ENCODE assay signal across 29 cellular contexts in the genomic region with DNA sequence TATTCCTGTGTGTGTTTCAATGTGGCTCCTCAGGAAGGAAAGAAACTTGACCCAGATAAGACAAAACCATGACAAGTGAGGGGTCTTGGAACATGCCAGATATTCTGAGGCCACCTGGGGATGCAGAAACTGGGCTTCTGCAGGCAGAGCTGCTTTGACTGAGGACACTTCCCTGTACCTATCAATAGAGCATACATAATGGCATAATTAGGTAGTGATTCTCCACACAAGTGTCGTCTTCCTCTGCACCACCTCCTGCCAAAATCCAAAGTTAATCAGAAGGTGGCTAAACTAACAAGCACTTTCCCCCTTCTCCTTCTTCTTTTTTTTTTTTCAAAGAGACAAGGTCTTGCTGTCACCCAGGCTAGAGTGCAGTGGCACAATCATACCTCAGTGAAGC.
"Had no signal": no experiment of that assay in that cellular context is flagged by ENCODE, and none has a peak within 500 bp of the region (broad histone marks: within the 10 kb centered on the region; RNA-seq: fewer than 3 reads in every experiment).

No MANE protein-coding gene starts in this region.

- H3K9ac ChIP-seq: SK-N-SH had no signal

- DNase-seq: Kasumi-1, KG1, MG63, NCI-H1048, NCI-H1092 treated with DMSO at 0.1 percent for 48 hours, NCI-H1417 treated with DMSO at 0.1 percent for 48 hours, NCI-H1436 treated with DMSO at 0.1 percent for 48 hours, NCI-H1694 treated with DMSO at 0.1 percent for 48 hours, NCI-H187 treated with DMSO at 0.1 percent for 48 hours, NCI-H2029, NCI-H2081, NCI-H2171 treated with DMSO at 0.1 percent for 48 hours, NCI-H2227 treated with DMSO at 0.1 percent for 48 hours, NCI-H345, NCI-H446, NCI-H510A treated with DMSO at 0.1 percent for 48 hours, NCI-H524 treated with DMSO at 0.1 percent for 48 hours, NCI-H526 treated with DMSO at 0.1 percent for 48 hours, NCI-H774, OCI-M1, PC-3, Peyer's patch, Right ventricle myocardium superior, RPMI8226, SHP77 treated with DMSO at 0.1 percent for 48 hours, SK-N-SH, SW 1271, T-helper 1 cell had no signal

- H3K27me3 ChIP-seq: MG63, Peyer's patch, SJSA1 had no signal

- H3K4me1 ChIP-seq: SJSA1 had no signal

- H3K27ac ChIP-seq: Peyer's patch, SJSA1 had no signal

- ATAC-seq: PC-3 had no signal

- H3K4me3 ChIP-seq: MG63, Peyer's patch, SJSA1 had no signal

- H3K4me2 ChIP-seq: SK-N-SH had no signal
